5 cellular contexts compared by ENCODE assay signal in genomic region chr19:29431332-29431731, GRCh38.
"Had no signal": no experiment of that assay in that cellular context is flagged by ENCODE, and none has a peak within 500 bp of the region (broad histone marks: within the 10 kb centered on the region; RNA-seq: fewer than 3 reads in every experiment).

No MANE protein-coding gene starts in this region.

- H3K9ac ChIP-seq: GM23248 had no signal

- DNase-seq: GM23248, H9, HCEC 1CT, IMR-90 had no signal

- H3K4me3 ChIP-seq: GM23248, K562 had no signal

- H2AFZ ChIP-seq: GM23248 had no signal

- H3K27ac ChIP-seq: GM23248 had no signal

- ATAC-seq: K562 had no signal
